Comparison of ENCODE assay signal across 8 cellular contexts in the genomic region with DNA sequence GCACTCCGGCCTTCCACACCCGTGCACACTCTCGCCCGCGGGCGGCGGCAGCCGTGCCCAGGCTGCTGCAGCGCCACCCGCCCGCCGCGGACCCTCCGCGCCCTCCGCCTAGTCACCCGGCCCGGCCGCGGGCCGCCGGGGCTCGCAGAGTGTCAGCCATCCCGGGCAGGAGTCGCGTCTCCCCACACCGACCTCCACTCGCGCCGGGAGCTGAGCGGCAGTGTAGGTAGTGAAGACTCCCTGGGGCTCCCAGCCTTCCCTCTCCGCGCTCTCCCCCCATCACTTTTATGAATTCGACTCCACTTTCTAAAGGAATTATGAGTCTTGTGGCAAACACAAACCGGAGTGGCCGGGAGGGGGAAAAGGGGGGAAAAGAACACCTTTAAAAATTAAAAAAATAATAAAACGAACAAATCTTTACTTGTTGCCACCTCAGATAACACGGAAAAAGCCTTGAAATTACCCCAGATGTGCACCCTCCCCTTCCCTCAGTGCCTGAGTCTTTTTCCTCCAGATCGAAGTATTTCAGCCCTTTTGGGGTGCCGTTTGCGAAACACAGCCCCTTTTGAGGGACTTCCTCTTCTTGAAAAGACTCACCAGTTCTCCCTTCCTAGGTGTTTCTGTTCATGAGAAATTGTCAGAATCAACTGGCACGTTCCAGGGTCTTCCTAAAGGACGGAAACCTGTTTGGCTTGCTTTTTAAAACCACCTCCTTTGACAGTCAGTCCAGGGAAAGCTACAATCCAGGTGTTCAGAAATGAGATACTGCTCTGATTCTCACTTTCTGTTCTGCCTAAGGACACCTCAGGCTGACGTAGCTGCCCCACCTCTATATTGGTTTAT.
DNase-seq lines count a peak whose midpoint lies in the region; ATAC-seq and TF ChIP-seq lines count a peak whose summit lies in the region.
"Not testable (repeated sequence)": the region's sequence is repeated elsewhere in the genome, so short reads cannot be mapped to it uniquely, and the experiment has no call there.

No MANE protein-coding gene starts in this region.

- not testable (repeated sequence) for H3K9me2 ChIP-seq in PC-9 (ENCODE audit: insufficient read depth)

- CTCF ChIA-PET in PC-9 (lab: Charles Lee): not testable (repeated sequence)

- in situ Hi-C loops in astrocyte of the spinal cord (cut with HindIII; ENCODE audit: low sequenced_read_pairs): not testable (repeated sequence)

- intact Hi-C loops in PC-9 (cut with micrococcal nuclease; ENCODE audit: unreplicated experiment); upper lobe of right lung (cut with DNase I): not testable (repeated sequence)

- not testable (repeated sequence) for H3K36me3 ChIP-seq in GM06990 (ENCODE audit: control insufficient read depth, insufficient read depth, low read length); PC-9 (ENCODE audit: low read depth); upper lobe of right lung

- DNase-seq in GM06990 (ENCODE audit: extremely low read depth, insufficient read length); astrocyte of the spinal cord (ENCODE audit: low read depth, low spot score); fibroblast of villous mesenchyme (ENCODE audit: low read depth); retinal pigment epithelial cell (ENCODE audit: low read depth); upper lobe of right lung: not testable (repeated sequence)
- peak in 1 of 2 experiments; percentile 31 for DNase-seq in PC-9
- peak; percentile 58 for DNase-seq in activated CD8-positive, alpha-beta memory T cell treated with anti-CD3 and anti-CD28 coated beads for 24 hours
- peak; percentile 2 for DNase-seq in medulla oblongata (ENCODE audit: extremely low spot score)

- not testable (repeated sequence) for H3F3A ChIP-seq in PC-9 (ENCODE audit: insufficient read depth, low read depth)

- H3K27ac ChIP-seq in PC-9: not testable (repeated sequence)
- peak overlapping the region; percentile 51 for H3K27ac ChIP-seq in upper lobe of right lung

- not testable (repeated sequence) for H3K4me1 ChIP-seq in PC-9 (replicated peaks; ENCODE audit: insufficient read depth); upper lobe of right lung

- POLR2A ChIA-PET in PC-9 (lab: Charles Lee; ENCODE audit: unreplicated experiment): not testable (repeated sequence)

- peak overlapping the region; percentile 50 for H3K4me3 ChIP-seq in GM06990 (replicated peaks; ENCODE audit: low read depth, low read length)
- H3K4me3 ChIP-seq in PC-9: peak overlapping the region; percentile 57
- H3K4me3 ChIP-seq in astrocyte of the spinal cord (ENCODE audit: low read depth, low read length): peak overlapping the region; percentile 12
- peak overlapping the region; percentile 41 for H3K4me3 ChIP-seq in fibroblast of villous mesenchyme (ENCODE audit: low read depth, low read length)
- peak overlapping the region; percentile 17 for H3K4me3 ChIP-seq in retinal pigment epithelial cell (ENCODE audit: low read length)
- H3K4me3 ChIP-seq in upper lobe of right lung: peak overlapping the region; percentile 35

- ATAC-seq in upper lobe of right lung: not testable (repeated sequence)

- not testable (repeated sequence) for H3K9me3 ChIP-seq in PC-9 (ENCODE audit: insufficient read depth, low read depth); upper lobe of right lung

- not testable (repeated sequence) for H4K20me1 ChIP-seq in PC-9 (ENCODE audit: insufficient read depth)

- not testable (repeated sequence) for H2AFZ ChIP-seq in PC-9

- TF ChIP-seq CTCF in GM06990 (IDR thresholded peaks at IDR 0.05; ENCODE audit: insufficient read depth, low read length, poor library complexity, severe bottlenecking); PC-9 (conservative IDR thresholded peaks at IDR 0.05); astrocyte of the spinal cord (IDR thresholded peaks at IDR 0.05; ENCODE audit: low read depth, low read length); fibroblast of villous mesenchyme (IDR thresholded peaks at IDR 0.05; ENCODE audit: insufficient read depth, low read depth, low read length); retinal pigment epithelial cell (conservative IDR thresholded peaks at IDR 0.05; ENCODE audit: low read depth, low read length); upper lobe of right lung (IDR thresholded peaks at IDR 0.05): not testable (repeated sequence)

- H3K4me2 ChIP-seq in PC-9: peak overlapping the region; percentile 87

- not testable (repeated sequence) for BruUV-seq in PC-9 (replicated peaks; lab: Mats Ljungman, UMichigan)

- not testable (repeated sequence) for H3K79me2 ChIP-seq in PC-9 (ENCODE audit: low read depth)

- not testable (repeated sequence) for H3K27me3 ChIP-seq in GM06990 (replicated peaks; ENCODE audit: control insufficient read depth, insufficient read depth, low read length); PC-9 (ENCODE audit: insufficient read depth, low read depth); upper lobe of right lung
